In genomic region chr9:36154213-36154952, GRCh38 we compare ENCODE assay signal across 8 cellular contexts. TPM values are rescaled to one million over a fixed set of nuclear protein-coding genes. Genes with fewer than 3 reads are reported as not detected.
DNase-seq lines count a peak whose midpoint lies in the region; TF ChIP-seq lines count a peak whose summit lies in the region.

No MANE protein-coding gene starts in this region.

- DNase-seq in A172 (ENCODE audit: low spot score), result peak; percentile 46
- DNase-seq in amniotic epithelial cell (ENCODE audit: low read depth), result peak; percentile 90
- DNase-seq in inferior parietal cortex (ENCODE audit: extremely low spot score), result peak; percentile 67
- DNase-seq in spleen, result no peak
- DNase-seq in HAP-1 (ENCODE audit: low spot score in 2 of 2), result no peak
- DNase-seq in GM20000 (ENCODE audit: low spot score), result no peak
- DNase-seq in ecto neural progenitor cell (ENCODE audit: low spot score), result no peak

- intact Hi-C loops in spleen (cut with DNase I; ENCODE audit: low total_unique reads), result no loop called here

- WGBS in spleen, 5 donors, result 19 to 53% (median 24%) methylated on average over 13 of the region's 13 CpGs

- H3K4me1 ChIP-seq in spleen, result peaks cover 50 to 74% (median 65%) of the 10 kb centered on the region in 6 donors
- H3K4me1 ChIP-seq in HAP-1, result no peaks in the 10 kb centered on the region

- in situ Hi-C loops in HAP-1 (cut with MboI; ENCODE audit: low sequenced_read_pairs), result no loop called here

- H3K27me3 Mint-ChIP-seq in IgD-negative memory B cell, result peaks cover 2% of the 10 kb centered on the region

- no peak for TF ChIP-seq CTCF in spleen (IDR thresholded peaks at IDR 0.05 in 8 of 11, conservative IDR thresholded peaks at IDR 0.05 in 3 of 11)
- TF ChIP-seq CTCF in GM20000 (IDR thresholded peaks at IDR 0.05; ENCODE audit: extremely low read depth, missing control alignments), result no peak

- peak overlapping the region in 2 of 3 donors; percentile 99 for H3K27ac Mint-ChIP-seq in IgD-negative memory B cell

- peak overlapping the region; percentile 27 to 95 (median 92) for H3K27ac ChIP-seq in spleen

- peaks cover 30 to 39% (median 37%) of the 10 kb centered on the region in 3 donors for H3K4me1 Mint-ChIP-seq in IgD-negative memory B cell

- H3K4me3 ChIP-seq in spleen (peak overlapping the region in 1 of 8 donors; percentile 11), HAP-1 (no peak overlapping the region)

- peak overlapping the region in 3 of 4 donors; percentile 10 to 63 (median 32) for H3K4me3 Mint-ChIP-seq in IgD-negative memory B cell

- H3K36me3 ChIP-seq in spleen, result peaks cover 0 to 32% (median 0%) of the 10 kb centered on the region in 6 donors
- H3K36me3 ChIP-seq in HAP-1 (replicated peaks), result no peaks in the 10 kb centered on the region

- H3K9me3 Mint-ChIP-seq in IgD-negative memory B cell, result no peaks in the 10 kb centered on the region

- H3K27me3 ChIP-seq in spleen (replicated peaks in 1 of 7), result no peaks in the 10 kb centered on the region
- H3K27me3 ChIP-seq in HAP-1 (ENCODE audit: low read depth), result no peaks in the 10 kb centered on the region

- TF ChIP-seq POLR2A in spleen (IDR thresholded peaks at IDR 0.05), result no peak

- peaks cover 9% of the 10 kb centered on the region for H3K36me3 Mint-ChIP-seq in IgD-negative memory B cell

- H3K9me3 ChIP-seq in spleen, result peaks cover 0 to 9% (median 4%) of the 10 kb centered on the region in 8 donors
- peaks cover 6% of the 10 kb centered on the region for H3K9me3 ChIP-seq in HAP-1

RNA-seq across cellular contexts. Expression of gene CCIN, which starts 14.8 kb away (rescaled TPM):
- 0.34 and 0.36 TPM in 2 replicates for total RNA-seq in A172 (2014; rRNA removed; shearing (Covaris generic))
- polyA plus RNA-seq in IgD-negative memory B cell (0.64 TPM), spleen (under 1 TPM; 0.03 to 0.09 (median 0.03) TPM)
- total RNA-seq in spleen, result 1 to 10 TPM in 1 of 7 donors, under 1 TPM in 3, not detected in 3; 0.13 to 1.0 (median 0.46) TPM

RNA-seq across cellular contexts. Expression of gene GLIPR2, which starts 17.9 kb away (rescaled TPM):
- 17.6 and 24.3 TPM in 2 replicates for total RNA-seq in A172 (2014; rRNA removed; shearing (Covaris generic))
- polyA plus RNA-seq in IgD-negative memory B cell (36.2 TPM), spleen (10 to 100 TPM; 25.2 to 37.5 (median 30.3) TPM)
- total RNA-seq in spleen, result 10 to 100 TPM; 25.4 to 72.1 (median 42.1) TPM

RNA-seq across cellular contexts. Expression of gene CLTA, which starts 36.3 kb away (rescaled TPM):
- total RNA-seq in A172 (2014; rRNA removed; shearing (Covaris generic)), result 499 and 646 TPM in 2 replicates
- polyA plus RNA-seq in IgD-negative memory B cell (82.0 TPM), spleen (100 to 1,000 TPM in 2 of 3 donors, 10 to 100 TPM in 1; 92.0 to 176 (median 133) TPM)
- 100 to 1,000 TPM; 122 to 166 (median 140) TPM for total RNA-seq in spleen

Comparison
In these comparisons a context has a peak if more than half of its experiments do, and no peak if none do; other contexts are left out.
1. DNase-seq: peak in A172 (single experiment), amniotic epithelial cell (single experiment) and inferior parietal cortex (single experiment); none in spleen (single experiment), HAP-1 (0 of 2), GM20000 (single experiment) and ecto neural progenitor cell (single experiment).